8 cellular contexts compared by ENCODE assay signal in the genomic region with DNA sequence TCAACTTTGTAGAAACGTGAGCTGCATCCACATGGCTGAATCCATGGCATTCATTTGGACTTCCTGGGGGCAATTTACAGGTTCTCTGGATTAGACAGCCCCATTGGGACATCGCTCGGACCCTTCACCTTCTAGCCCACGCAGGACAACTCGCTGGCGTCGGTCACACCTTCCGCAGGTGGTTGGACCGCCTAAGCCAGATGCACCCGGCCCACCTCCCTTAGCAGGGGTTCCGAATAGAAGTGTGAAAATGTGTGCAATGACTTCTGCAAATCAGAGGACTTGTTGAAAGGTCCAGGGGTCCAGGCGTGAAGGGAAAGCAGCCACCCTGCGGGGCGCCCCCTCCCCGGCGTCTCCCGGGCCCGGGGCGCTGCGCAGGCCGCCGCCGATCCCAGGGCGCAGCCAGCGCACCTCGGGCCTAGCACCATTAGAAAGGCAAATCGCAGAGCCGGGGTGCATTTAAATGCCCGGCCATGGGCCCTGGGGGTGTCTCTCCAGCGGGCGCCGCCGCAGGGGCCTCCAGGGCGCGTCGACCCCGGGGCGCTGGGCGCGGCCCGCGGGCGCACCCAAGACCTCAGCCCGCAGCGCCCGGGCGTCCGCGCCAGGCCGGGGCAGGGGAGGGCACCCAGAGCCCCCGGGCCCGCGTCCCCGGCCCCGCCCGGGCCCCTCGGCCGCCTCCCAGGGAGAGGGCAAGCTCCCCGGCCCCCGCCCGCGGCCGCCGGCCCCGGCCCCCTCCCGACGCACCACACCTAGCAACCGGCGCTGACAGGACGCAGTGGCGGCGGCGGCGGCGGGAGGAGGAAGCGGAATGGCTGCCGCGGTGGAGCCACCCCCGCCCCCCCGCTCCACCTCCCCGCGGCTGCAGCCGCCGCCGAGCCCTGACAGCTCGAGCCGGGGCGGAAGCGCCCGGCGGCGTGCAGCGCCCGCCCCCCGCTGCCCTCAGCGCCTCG. TPM values are rescaled to one million over a fixed set of nuclear protein-coding genes. Genes with fewer than 3 reads are reported as not detected.
DNase-seq lines count a peak whose midpoint lies in the region; ATAC-seq and TF ChIP-seq lines count a peak whose summit lies in the region.

No MANE protein-coding gene starts in this region.

- H3K9me3 ChIP-seq in CD4-positive, alpha-beta memory T cell (ENCODE audit: control insufficient read depth in 1 of 2, low read length in 2 of 2), result no peaks in the 10 kb centered on the region
- no peaks in the 10 kb centered on the region; the same call in 1 of the 2 replicates for H3K9me3 ChIP-seq in SJSA1 (replicated peaks)
- no peaks in the 10 kb centered on the region for H3K9me3 ChIP-seq in ovary
- no peaks in the 10 kb centered on the region for H3K9me3 ChIP-seq in transverse colon

- ATAC-seq in GM19463 (IDR thresholded peaks at IDR 0.05; ENCODE audit: unreplicated experiment) (peak; percentile 86), Right ventricle myocardium superior (ENCODE audit: poor library complexity) (peak; percentile 71)

- CTCF ChIA-PET in CD4-positive, alpha-beta memory T cell (lab: Charles Lee; ENCODE audit: partially characterized antibody), result interaction anchor here (1.1 kb wide), 1 partner anchor 28 kb away, joined by 3 read pairs; no protein-coding TSS in a partner anchor
- CTCF ChIA-PET in activated naive CD4-positive, alpha-beta T cell treated with anti-CD3 and anti-CD28 coated beads, Interleukin-2, amount 10 ng/mL, durations not matched to agents 7 days and 5 days (lab: Charles Lee), result interaction anchor here (1.4 kb wide), 1 partner anchor 10 kb away, joined by 3 read pairs; no protein-coding TSS in a partner anchor

- TF ChIP-seq POLR2A in ovary (IDR thresholded peaks at IDR 0.05), result no peak
- TF ChIP-seq POLR2A in transverse colon (IDR thresholded peaks at IDR 0.05), result no peak

- H3K4me3 ChIP-seq in CD4-positive, alpha-beta memory T cell (ENCODE audit: low read length in 2 of 2), result peak overlapping the region; percentile 21 to 56
- H3K4me3 ChIP-seq in SJSA1, result peak overlapping the region; percentile 70
- peak overlapping the region; percentile 97 for H3K4me3 ChIP-seq in ovary
- H3K4me3 ChIP-seq in transverse colon, result peak overlapping the region; percentile 57 to 75 (median 60)

- TF ChIP-seq CTCF in ovary (IDR thresholded peaks at IDR 0.05) (no peak), transverse colon (IDR thresholded peaks at IDR 0.05) (no peak)

- TF ChIP-seq EP300 in ovary (IDR thresholded peaks at IDR 0.05) (no peak), transverse colon (IDR thresholded peaks at IDR 0.05; ENCODE audit: low read depth) (no peak)

- intact Hi-C loops in CD4-positive, alpha-beta memory T cell (cut with micrococcal nuclease), result loop anchor here (1.0 to 10.0 kb wide), 3 partner anchors 516 to 1317 kb away; a partner anchor contains a TSS
- intact Hi-C loops in Right ventricle myocardium superior (cut with DNase I) (loop anchor here (10.0 kb wide), 1 partner anchor 95 kb away; no protein-coding TSS in a partner anchor), ovary (cut with DNase I) (no loop called here), transverse colon (cut with DNase I; ENCODE audit: low total_unique reads) (loop anchor here (10.0 kb wide), 1 partner anchor 985 kb away; no protein-coding TSS in a partner anchor)

- peaks cover 19 to 28% (median 24%) of the 10 kb centered on the region in 4 donors for H3K4me1 Mint-ChIP-seq in CD4-positive, alpha-beta memory T cell
- H3K4me1 Mint-ChIP-seq in activated naive CD4-positive, alpha-beta T cell treated with anti-CD3 and anti-CD28 coated beads, Interleukin-2, amount 10 ng/mL, durations not matched to agents 7 days and 5 days, result peaks cover 14% of the 10 kb centered on the region

- peaks cover 14% of the 10 kb centered on the region for H3K4me1 ChIP-seq in CD4-positive, alpha-beta memory T cell (ENCODE audit: insufficient read depth, low read length)
- peaks cover 36% of the 10 kb centered on the region for H3K4me1 ChIP-seq in SJSA1 (replicated peaks)
- H3K4me1 ChIP-seq in ovary (ENCODE audit: insufficient read depth), result peaks cover 3% of the 10 kb centered on the region
- H3K4me1 ChIP-seq in transverse colon, result peaks cover 0 to 52% (median 11%) of the 10 kb centered on the region in 4 donors

- no peaks in the 10 kb centered on the region for H3K9me3 Mint-ChIP-seq in CD4-positive, alpha-beta memory T cell
- no peaks in the 10 kb centered on the region for H3K9me3 Mint-ChIP-seq in activated naive CD4-positive, alpha-beta T cell treated with anti-CD3 and anti-CD28 coated beads, Interleukin-2, amount 10 ng/mL, durations not matched to agents 7 days and 5 days

- peak overlapping the region; percentile 75 to 90 (median 85) for H3K4me3 Mint-ChIP-seq in CD4-positive, alpha-beta memory T cell
- peak overlapping the region; percentile 68 for H3K4me3 Mint-ChIP-seq in activated naive CD4-positive, alpha-beta T cell treated with anti-CD3 and anti-CD28 coated beads, Interleukin-2, amount 10 ng/mL, durations not matched to agents 7 days and 5 days

- 2 to 4% (median 3%) methylated on average over 29 to 97 of the region's 97 CpGs for WGBS in ovary, 3 donors
- 2 to 22% methylated on average over 3 to 67 of the region's 97 CpGs for WGBS in transverse colon (ENCODE audit: low coverage in 1 of 2), 2 donors

- peak overlapping the region; percentile 1 for H3K27ac ChIP-seq in CD4-positive, alpha-beta memory T cell (ENCODE audit: low read depth, low read length)
- no peak overlapping the region for H3K27ac ChIP-seq in SJSA1
- peak overlapping the region; percentile 68 to 76 for H3K27ac ChIP-seq in ovary
- peak overlapping the region; percentile 76 to 86 (median 82) for H3K27ac ChIP-seq in transverse colon

- H3K27ac Mint-ChIP-seq in CD4-positive, alpha-beta memory T cell, result peak overlapping the region; percentile 74 to 96 (median 92)
- H3K27ac Mint-ChIP-seq in activated naive CD4-positive, alpha-beta T cell treated with anti-CD3 and anti-CD28 coated beads, Interleukin-2, amount 10 ng/mL, durations not matched to agents 7 days and 5 days, result no peak overlapping the region

- POLR2A ChIA-PET in CD4-positive, alpha-beta memory T cell (lab: Charles Lee; ENCODE audit: partially characterized antibody), result interaction anchor here (1.0 to 1.1 kb wide), 2 partner anchors 439 to 517 kb away, joined by 3 read pairs; a partner anchor contains a TSS

- in situ Hi-C loops in transverse colon (cut with MboI; ENCODE audit: low pct_ligation_motif_present in 1 of 4, low pct_unique_long_range_greater_than_20kb in 1 of 4, low sequenced_read_pairs in 3 of 4), result no loop called here

- H3K36me3 ChIP-seq in CD4-positive, alpha-beta memory T cell (ENCODE audit: insufficient read depth, low read length), result no peaks in the 10 kb centered on the region
- peaks cover 7% of the 10 kb centered on the region; the same call in 1 of the 2 replicates for H3K36me3 ChIP-seq in SJSA1
- H3K36me3 ChIP-seq in ovary, result no peaks in the 10 kb centered on the region
- no peaks in the 10 kb centered on the region for H3K36me3 ChIP-seq in transverse colon

- no peaks in the 10 kb centered on the region for H3K27me3 ChIP-seq in CD4-positive, alpha-beta memory T cell (ENCODE audit: insufficient read depth, low read length)
- H3K27me3 ChIP-seq in SJSA1 (replicated peaks) (no peaks in the 10 kb centered on the region), ovary (no peaks in the 10 kb centered on the region), transverse colon (no peaks in the 10 kb centered on the region)

- DNase-seq in CD4-positive, alpha-beta memory T cell, result peak; percentile 70 to 81 (median 75)
- DNase-seq in HT-29 (ENCODE audit: low spot score), result peak; percentile 28
- peak in 1 of 2 experiments; percentile 67 for DNase-seq in SJSA1 (ENCODE audit: low read depth in 1 of 2, low spot score in 2 of 2)
- peak; percentile 79 for DNase-seq in activated naive CD4-positive, alpha-beta T cell treated with anti-CD3 and anti-CD28 coated beads, Interleukin-2, amount 10 ng/mL, durations not matched to agents 7 days and 5 days
- peak; percentile 88 for DNase-seq in Right ventricle myocardium superior
- DNase-seq in ovary, result peak; percentile 64 to 80 (median 73)
- DNase-seq in transverse colon, result peak; percentile 79

- H3K27me3 Mint-ChIP-seq in CD4-positive, alpha-beta memory T cell, result peaks cover 0 to 1% of the 10 kb centered on the region in 2 donors
- peaks cover 32% of the 10 kb centered on the region for H3K27me3 Mint-ChIP-seq in activated naive CD4-positive, alpha-beta T cell treated with anti-CD3 and anti-CD28 coated beads, Interleukin-2, amount 10 ng/mL, durations not matched to agents 7 days and 5 days

- H3K36me3 Mint-ChIP-seq in CD4-positive, alpha-beta memory T cell, result peaks cover 0 to 9% of the 10 kb centered on the region in 2 donors
- no peaks in the 10 kb centered on the region for H3K36me3 Mint-ChIP-seq in activated naive CD4-positive, alpha-beta T cell treated with anti-CD3 and anti-CD28 coated beads, Interleukin-2, amount 10 ng/mL, durations not matched to agents 7 days and 5 days

RNA-seq across cellular contexts. Expression of a gene that starts 1.2 kb away (rescaled TPM):
- 1 to 10 TPM; 4.6 to 8.3 TPM for total RNA-seq in CD4-positive, alpha-beta memory T cell
- 1 to 10 TPM; 3.7 to 4.7 TPM for polyA plus RNA-seq in CD4-positive, alpha-beta memory T cell
- total RNA-seq in HT-29 (2014; rRNA removed; shearing (Covaris generic)), result not detected in 2 replicates
- 21.2 and 36.6 TPM in 2 replicates for total RNA-seq in SJSA1 (2014; rRNA removed; shearing (Covaris generic))
- total RNA-seq in Right ventricle myocardium superior, result 22.1 TPM
- 10 to 100 TPM; 10.4 to 36.0 (median 19.9) TPM for total RNA-seq in ovary
- 10 to 100 TPM; 11.6 to 28.6 TPM for polyA plus RNA-seq in ovary
- 10 to 100 TPM; 11.0 to 12.2 (median 11.5) TPM for total RNA-seq in transverse colon

Comparison
In these comparisons a context has a peak if more than half of its experiments do, and no peak if none do; other contexts are left out.
1. H3K4me3 ChIP-seq: peak in every context shown above with its lines; median percentile 97 in ovary; 70 in SJSA1; 60 in transverse colon; 38 in CD4-positive, alpha-beta memory T cell.
2. intact Hi-C loops: an anchor here in CD4-positive, alpha-beta memory T cell (1.0 to 10.0 kb wide), Right ventricle myocardium superior (10.0 kb wide) and transverse colon (10.0 kb wide); none called in ovary.